In the genomic region with DNA sequence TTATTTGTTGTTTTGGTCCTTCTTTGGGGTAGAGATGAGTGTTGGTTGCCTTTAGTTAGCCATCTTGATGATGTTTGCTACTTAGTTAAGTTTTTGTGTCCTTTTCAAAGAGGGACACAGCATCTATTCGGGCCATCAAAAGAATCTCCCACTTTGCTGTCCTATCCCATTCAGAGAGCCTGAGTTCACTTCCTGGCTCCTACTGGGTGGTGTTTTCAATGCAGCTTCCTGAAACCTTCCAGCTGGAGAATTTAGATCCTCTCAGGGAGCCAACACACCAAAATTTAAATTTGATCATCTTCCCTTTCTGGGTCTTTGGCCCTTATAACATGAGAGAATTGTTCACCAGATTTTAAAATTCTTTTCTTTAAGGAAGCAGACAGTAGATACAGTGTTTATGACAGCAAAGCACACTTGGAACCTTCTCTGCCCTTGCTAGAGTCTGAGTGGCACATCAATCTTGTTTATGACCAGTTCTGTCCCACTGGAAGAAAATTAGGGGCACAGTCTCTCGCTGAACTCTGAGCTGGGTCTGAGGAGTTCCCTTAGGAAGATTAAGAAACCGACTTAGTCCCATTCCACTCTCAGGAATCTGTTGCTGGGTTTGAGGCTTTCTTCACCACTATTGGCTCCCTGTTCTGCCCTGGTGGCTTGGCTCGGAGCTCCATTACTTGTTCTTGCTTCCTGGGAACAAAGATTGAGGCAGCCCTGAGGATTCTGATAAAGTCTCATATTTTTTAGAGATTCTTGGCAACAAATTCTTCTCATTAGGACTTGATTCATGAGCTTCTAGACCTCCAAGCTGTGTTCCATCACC, we compare ENCODE assay signal across 18 cellular contexts.
DNase-seq lines count a peak whose midpoint lies in the region; ATAC-seq, FAIRE-seq and TF ChIP-seq lines count a peak whose summit lies in the region.
"Had no signal": no experiment of that assay in that cellular context is flagged by ENCODE, and none has a peak within 500 bp of the region (broad histone marks: within the 10 kb centered on the region; RNA-seq: fewer than 3 reads in every experiment).

No MANE protein-coding gene starts in this region.

- H3K4me1 ChIP-seq in endothelial cell of umbilical vein (ENCODE audit: control insufficient read depth, extremely low read depth, insufficient read depth, low read length) (peaks cover 2% of the 10 kb centered on the region), ovary (ENCODE audit: insufficient read depth) (peaks cover 12% of the 10 kb centered on the region)
- H3K4me1 ChIP-seq: Caco-2 had no signal

- H3K27me3 ChIP-seq in endothelial cell of umbilical vein (ENCODE audit: control insufficient read depth in 2 of 2, insufficient read depth in 2 of 2, low read length in 2 of 2) (no peaks in the 10 kb centered on the region), ovary (no peaks in the 10 kb centered on the region)

- FAIRE-seq in endothelial cell of umbilical vein (lab: Jason Lieb, UNC) = no peak

- 7 to 11% (median 8%) methylated on average over 4 of the region's 4 CpGs for WGBS in ovary, 3 donors

- dilution Hi-C loops in endothelial cell of umbilical vein (cut with MboI; ENCODE audit: extremely low pct_ligation_motif_present, low sequenced_read_pairs) = no loop called here

- CTCF ChIA-PET in endothelial cell of umbilical vein (lab: Charles Lee) = no interaction called here

- intact Hi-C loops in endothelial cell of umbilical vein (cut with micrococcal nuclease) (no loop called here), left ventricle myocardium superior (cut with micrococcal nuclease) (no loop called here), ovary (cut with DNase I) (no loop called here)

- ATAC-seq in left ventricle myocardium superior = peak; percentile 95
- no peak for ATAC-seq in HG02938 (IDR thresholded peaks at IDR 0.05; ENCODE audit: unreplicated experiment)
- ATAC-seq: naive thymus-derived CD8-positive, alpha-beta T cell had no signal

- no peak for TF ChIP-seq EP300 in ovary (IDR thresholded peaks at IDR 0.05)

- H3K79me2 ChIP-seq in endothelial cell of umbilical vein (ENCODE audit: control insufficient read depth, insufficient read depth, low read length) = no peaks in the 10 kb centered on the region

- no peaks in the 10 kb centered on the region for H4K20me1 ChIP-seq in endothelial cell of umbilical vein (replicated peaks; ENCODE audit: control insufficient read depth, extremely low read depth, insufficient read depth, low read length)

- POLR2A ChIA-PET in endothelial cell of umbilical vein (lab: Charles Lee) = no interaction called here

- H3K4me2 ChIP-seq in endothelial cell of umbilical vein (ENCODE audit: insufficient read depth, low read length) = no peak overlapping the region
- H3K4me2 ChIP-seq: KMS-11 had no signal

- BruUV-seq in endothelial cell of umbilical vein (replicated peaks; lab: Mats Ljungman, UMichigan) = no TSS peak

- TF ChIP-seq POLR2A in endothelial cell of umbilical vein (IDR thresholded peaks at IDR 0.05; ENCODE audit: low read depth, low read length) = no peak
- no peak for TF ChIP-seq POLR2A in ovary (IDR thresholded peaks at IDR 0.05)

- H3K4me3 ChIP-seq in endothelial cell of umbilical vein (replicated peaks in 1 of 3; ENCODE audit: insufficient read depth in 1 of 3, low read depth in 1 of 3, low read length in 3 of 3) (no peak overlapping the region), ovary (no peak overlapping the region)

- H3K9me3 ChIP-seq in endothelial cell of umbilical vein (replicated peaks; ENCODE audit: control insufficient read depth, insufficient read depth, low read length) (no peaks in the 10 kb centered on the region), ovary (no peaks in the 10 kb centered on the region)
- H3K9me3 ChIP-seq: Caco-2 had no signal

- H3K27ac ChIP-seq in endothelial cell of umbilical vein (ENCODE audit: insufficient read depth, low read depth, low read length) (no peak overlapping the region), ovary (peak overlapping the region; percentile 14 to 63)
- H3K27ac ChIP-seq: KMS-11 had no signal

- H3K36me3 ChIP-seq in endothelial cell of umbilical vein (ENCODE audit: control insufficient read depth in 2 of 2, extremely low read depth in 1 of 2, insufficient read depth in 2 of 2, low read length in 2 of 2) = no peaks in the 10 kb centered on the region
- no peaks in the 10 kb centered on the region for H3K36me3 ChIP-seq in ovary

- DNase-seq in endothelial cell of umbilical vein (ENCODE audit: low read depth, low spot score) = no peak
- DNase-seq in left ventricle myocardium superior = peak; percentile 59
- DNase-seq in ovary = peak; percentile 56 to 65 (median 64)
- no peak for DNase-seq in A172 (ENCODE audit: low spot score)
- DNase-seq in OCI-M2 (lab: John Stamatoyannopoulos, UW; ENCODE audit: unreplicated experiment) = no peak
- DNase-seq in activated effector memory CD4-positive, alpha-beta T cell treated with Interleukin-2 at 50 U/mL for 16 hours = no peak
- DNase-seq: activated CD4-positive, alpha-beta T cell treated with anti-CD3 and anti-CD28 coated beads, Interleukin-2, amount 10 ng/mL, durations not matched to agents 7 days and 5 days; Caco-2; central memory CD4-positive, alpha-beta T cell; erythroblast; head of caudate nucleus; mesenchymal stem cell; naive thymus-derived CD8-positive, alpha-beta T cell; NCI-H2029 treated with DMSO at 0.1 percent for 48 hours; NCI-H510A; SW 1271 had no signal

- TF ChIP-seq CTCF in endothelial cell of umbilical vein (IDR thresholded peaks at IDR 0.05; ENCODE audit: extremely low read depth in 1 of 2, insufficient read depth in 1 of 2, low read depth in 1 of 2, low read length in 2 of 2) = no peak
- TF ChIP-seq CTCF in ovary (IDR thresholded peaks at IDR 0.05) = no peak

- no peaks in the 10 kb centered on the region for H3K9me1 ChIP-seq in endothelial cell of umbilical vein (replicated peaks; ENCODE audit: control insufficient read depth, extremely low read depth, insufficient read depth, low read length)

- no peak overlapping the region for H3K9ac ChIP-seq in endothelial cell of umbilical vein (replicated peaks; ENCODE audit: extremely low read depth, insufficient read depth, low read length)
- H3K9ac ChIP-seq: KMS-11 had no signal

- H2AFZ ChIP-seq in endothelial cell of umbilical vein (ENCODE audit: low read depth, low read length) = peak overlapping the region; percentile 80

TF ChIP-seq in endothelial cell of umbilical vein, 7 proteins besides CTCF, POLR2A, EP300 and RAD21:
- TF ChIP-seq JUN (IDR thresholded peaks at IDR 0.05; ENCODE audit: borderline replicate concordance, insufficient read depth, insufficient read length, low read depth) = no peak
- no peak for TF ChIP-seq GATA2 (IDR thresholded peaks at IDR 0.05; ENCODE audit: insufficient read depth, insufficient read length, low read depth, low read length)
TF ChIP-seq in endothelial cell of umbilical vein: peak in this region for 0.

Comparison
In these comparisons a context has a peak if more than half of its experiments do, and no peak if none do; other contexts are left out.
1. DNase-seq: peak in left ventricle myocardium superior (single experiment) and ovary (5 of 5); none in endothelial cell of umbilical vein (single experiment), A172 (single experiment), OCI-M2 (single experiment) and activated effector memory CD4-positive, alpha-beta T cell treated with Interleukin-2 at 50 U/mL for 16 hours (single experiment).